ENCODE assay signal across 1 cellular context in genomic region chr9:127113540-127113928, GRCh38.
TF ChIP-seq lines count a peak whose summit lies in the region.

No MANE protein-coding gene starts in this region.

TF ChIP-seq in GM23338, 12 proteins besides CTCF, POLR2A, EP300 and RAD21 (continued from another document):
- no peak for TF ChIP-seq REST (IDR thresholded peaks at IDR 0.05; ENCODE audit: unreplicated experiment)
- no peak for TF ChIP-seq ETS1 (IDR thresholded peaks at IDR 0.05)
- no peak for TF ChIP-seq POLR2AphosphoS5 (IDR thresholded peaks at IDR 0.05; ENCODE audit: low read depth)
- no peak for TF ChIP-seq STAT1 (IDR thresholded peaks at IDR 0.05; ENCODE audit: unreplicated experiment)
- no peak for TF ChIP-seq JUNB (IDR thresholded peaks at IDR 0.05; ENCODE audit: unreplicated experiment)
- no peak for TF ChIP-seq EZH2 (IDR thresholded peaks at IDR 0.05; ENCODE audit: low read depth, unreplicated experiment)
- TF ChIP-seq CREB1 (CRISPR knock-in tag; IDR thresholded peaks at IDR 0.05; ENCODE audit: low read depth) = no peak
- no peak for TF ChIP-seq ZNF114 (CRISPR knock-in tag; IDR thresholded peaks at IDR 0.05)
- no peak for TF ChIP-seq ZNF462 (CRISPR knock-in tag; IDR thresholded peaks at IDR 0.05)
- no peak for TF ChIP-seq EZH2phosphoT487 (IDR thresholded peaks at IDR 0.05; ENCODE audit: unreplicated experiment)
